ENCODE assay signal across 13 cellular contexts in the genomic region with DNA sequence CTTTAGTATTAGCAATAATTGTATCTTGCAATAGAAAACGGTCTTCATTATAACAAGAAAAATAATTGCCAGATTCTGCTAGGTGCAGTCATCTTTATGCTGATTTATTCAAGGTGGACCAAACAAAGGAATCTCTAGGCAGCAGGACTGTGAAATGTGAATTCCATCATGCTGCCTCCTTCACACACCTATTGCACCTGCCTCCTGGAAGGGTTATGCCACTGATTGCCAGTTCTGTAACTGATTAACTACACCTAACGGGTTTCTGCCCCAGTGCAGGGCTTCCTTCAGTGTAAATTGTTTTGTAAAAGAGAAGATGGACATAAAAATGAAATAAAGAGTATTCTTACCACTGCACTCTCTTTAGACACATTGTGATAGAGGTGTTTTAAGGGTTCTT.
A peak's percentile ranks its signal among the peaks of the same experiment; 100 is the strongest.
DNase-seq lines count a peak whose midpoint lies in the region; ATAC-seq, FAIRE-seq and TF ChIP-seq lines count a peak whose summit lies in the region.
"Had no signal": no experiment of that assay in that cellular context is flagged by ENCODE, and none has a peak within 500 bp of the region (broad histone marks: within the 10 kb centered on the region; RNA-seq: fewer than 3 reads in every experiment).

No MANE protein-coding gene starts in this region.

- peak overlapping the region; percentile 76 for H3K4me3 Mint-ChIP-seq in type B pancreatic cell
- H3K4me3 Mint-ChIP-seq: activated T-cell treated with anti-CD3 and anti-CD28 coated beads, Interleukin-2, amount 50 U/mL, for 4 hours; effector memory CD8-positive, alpha-beta T cell had no signal

- 49% methylated on average over 2 of the region's 2 CpGs for WGBS in SK-N-SH (ENCODE audit: low lambda C conversion rate)

- TF ChIP-seq EP300 in SK-N-SH (IDR thresholded peaks at IDR 0.05; ENCODE audit: borderline replicate concordance in 1 of 2, low read depth in 1 of 2, low read length in 1 of 2), result no peak

- H3K4me2 ChIP-seq in SK-N-SH (peak overlapping the region; percentile 71; the same call in 1 of the 2 replicates), fibroblast of lung (ENCODE audit: extremely low read depth, insufficient read depth, low read length) (peak overlapping the region; percentile 13)

- H3K4me1 ChIP-seq in SK-N-SH (ENCODE audit: control insufficient read depth in 1 of 2, insufficient read depth in 2 of 2, low read depth in 1 of 2, low read length in 1 of 2) (peaks cover 42 to 69% of the 10 kb centered on the region in 2 experiments), fibroblast of lung (ENCODE audit: control insufficient read depth, extremely low read depth, insufficient read depth, low read length) (peaks cover 44% of the 10 kb centered on the region), neutrophil (ENCODE audit: control insufficient read depth in 1 of 2, insufficient read depth in 1 of 2, low read depth in 1 of 2, low read length in 1 of 2) (peaks cover 27 to 39% of the 10 kb centered on the region in 2 experiments)
- H3K4me1 ChIP-seq: Caco-2 had no signal

- peak overlapping the region; percentile 10; the same call in 1 of the 2 replicates for H3K9ac ChIP-seq in SK-N-SH
- H3K9ac ChIP-seq in fibroblast of lung (ENCODE audit: insufficient read depth, low read length), result no peak overlapping the region

- no peak for DNase-seq in SK-N-SH
- DNase-seq in fibroblast of lung (ENCODE audit: low read depth in 2 of 2), result no peak
- no peak for DNase-seq in type B pancreatic cell (ENCODE audit: extremely low spot score, unreplicated experiment)
- no peak for DNase-seq in frontal cortex (ENCODE audit: low spot score in 2 of 2)
- no peak for DNase-seq in EL
- DNase-seq: activated T-cell treated with anti-CD3 and anti-CD28 coated beads, Interleukin-2, amount 50 U/mL, for 4 hours; effector memory CD8-positive, alpha-beta T cell; Karpas-422; NCI-H2029 had no signal

- TF ChIP-seq CTCF in SK-N-SH (IDR thresholded peaks at IDR 0.05), result no peak
- TF ChIP-seq CTCF in fibroblast of lung (conservative IDR thresholded peaks at IDR 0.05 in 1 of 2, IDR thresholded peaks at IDR 0.05 in 1 of 2; ENCODE audit: low read depth in 1 of 2, low read length in 2 of 2), result no peak
- no peak for TF ChIP-seq CTCF in neutrophil (IDR thresholded peaks at IDR 0.05)
- TF ChIP-seq CTCF in type B pancreatic cell (conservative IDR thresholded peaks at IDR 0.05), result no peak

- POLR2A ChIA-PET in SK-N-SH (lab: Yijun Ruan, JAX), result interaction anchor here (1.8 kb wide), 1 partner anchor 97 kb away, joined by 5 read pairs; no protein-coding TSS in a partner anchor

- FAIRE-seq in frontal cortex (lab: Jason Lieb, UNC), result no peak

- peak overlapping the region; percentile 22 for H3K27ac Mint-ChIP-seq in type B pancreatic cell

- H3K9me3 ChIP-seq in SK-N-SH (no peaks in the 10 kb centered on the region), fibroblast of lung (ENCODE audit: control insufficient read depth, insufficient read depth, low read depth, low read length) (no peaks in the 10 kb centered on the region), neutrophil (no peaks in the 10 kb centered on the region)
- H3K9me3 ChIP-seq: Caco-2 had no signal

- ATAC-seq in SK-N-SH treated with all-trans-retinoic acid at 6 μM for 48 hours, result no peak
- ATAC-seq in GM18907 (IDR thresholded peaks at IDR 0.05; ENCODE audit: unreplicated experiment), result no peak
- ATAC-seq: activated T-cell treated with anti-CD3 and anti-CD28 coated beads, Interleukin-2, amount 50 U/mL, for 4 hours; effector memory CD8-positive, alpha-beta T cell had no signal

- peak overlapping the region; percentile 3 to 50; a peak in 3 of 4 replicates for H3K4me3 ChIP-seq in SK-N-SH (ENCODE audit: low read depth in 2 of 2, low read length in 1 of 2)
- peak overlapping the region in 2 of 4 experiments; percentile 30 to 42 for H3K4me3 ChIP-seq in fibroblast of lung (replicated peaks in 1 of 4; ENCODE audit: control extremely low read depth in 1 of 4, insufficient read depth in 1 of 4, low read depth in 3 of 4, low read length in 4 of 4)
- no peak overlapping the region for H3K4me3 ChIP-seq in neutrophil (ENCODE audit: low read depth in 1 of 2, low read length in 1 of 2)

- TF ChIP-seq RAD21 in SK-N-SH (IDR thresholded peaks at IDR 0.05; ENCODE audit: low read length), result no peak

- H3K36me3 Mint-ChIP-seq in type B pancreatic cell, result peaks cover 6% of the 10 kb centered on the region

- H4K20me1 ChIP-seq in SK-N-SH (ENCODE audit: insufficient read depth), result peaks cover 13% of the 10 kb centered on the region; the same call in 1 of the 2 replicates
- H4K20me1 ChIP-seq in fibroblast of lung (ENCODE audit: control insufficient read depth, extremely low read depth, insufficient read depth, low read length), result no peaks in the 10 kb centered on the region

- peaks cover 67% of the 10 kb centered on the region for H3K4me1 Mint-ChIP-seq in type B pancreatic cell (ENCODE audit: unreplicated experiment)

- CTCF ChIA-PET in SK-N-SH (lab: Yijun Ruan, JAX), result interaction anchor here (0.6 to 1.3 kb wide), 5 partner anchors 9 to 787 kb away, joined by 3 read pairs; no protein-coding TSS in a partner anchor

- H2AFZ ChIP-seq in SK-N-SH (ENCODE audit: low read depth) (no peak overlapping the region), fibroblast of lung (ENCODE audit: low read length) (no peak overlapping the region)

- H3K36me3 ChIP-seq in SK-N-SH (replicated peaks in 1 of 2; ENCODE audit: control insufficient read depth in 1 of 2, insufficient read depth in 2 of 2, low read length in 1 of 2), result no peaks in the 10 kb centered on the region
- no peaks in the 10 kb centered on the region for H3K36me3 ChIP-seq in fibroblast of lung (ENCODE audit: control insufficient read depth, insufficient read depth, low read length)
- no peaks in the 10 kb centered on the region for H3K36me3 ChIP-seq in neutrophil

- H3K27me3 Mint-ChIP-seq in type B pancreatic cell, result no peaks in the 10 kb centered on the region
- H3K27me3 Mint-ChIP-seq: effector memory CD8-positive, alpha-beta T cell had no signal

- H3K79me2 ChIP-seq in SK-N-SH (ENCODE audit: insufficient read depth) (peaks cover 75% of the 10 kb centered on the region), fibroblast of lung (ENCODE audit: control insufficient read depth, insufficient read depth, low read length) (peaks cover 79% of the 10 kb centered on the region)

- H3F3A ChIP-seq in SK-N-SH (replicated peaks; ENCODE audit: insufficient read depth), result peaks cover 14% of the 10 kb centered on the region

- no peaks in the 10 kb centered on the region for H3K27me3 ChIP-seq in SK-N-SH (ENCODE audit: insufficient read depth)
- H3K27me3 ChIP-seq in fibroblast of lung (ENCODE audit: control insufficient read depth, insufficient read depth, low read length), result no peaks in the 10 kb centered on the region
- no peaks in the 10 kb centered on the region for H3K27me3 ChIP-seq in neutrophil

- peak overlapping the region; percentile 77 to 97 for H3K27ac ChIP-seq in SK-N-SH (ENCODE audit: low read depth in 2 of 2, low read length in 1 of 2)
- peak overlapping the region; percentile 59 for H3K27ac ChIP-seq in fibroblast of lung (ENCODE audit: insufficient read depth, low read length)
- H3K27ac ChIP-seq in neutrophil, result peak overlapping the region; percentile 4

- H3K9me3 Mint-ChIP-seq in type B pancreatic cell, result peaks cover 6% of the 10 kb centered on the region
- H3K9me3 Mint-ChIP-seq: activated T-cell treated with anti-CD3 and anti-CD28 coated beads, Interleukin-2, amount 50 U/mL, for 4 hours; effector memory CD8-positive, alpha-beta T cell had no signal

- H3K9me2 ChIP-seq in SK-N-SH, result no peaks in the 10 kb centered on the region

TF ChIP-seq in SK-N-SH, 30 proteins besides CTCF, POLR2A, EP300 and RAD21:
- TF ChIP-seq NFIC (IDR thresholded peaks at IDR 0.05; ENCODE audit: borderline replicate concordance) (no peak), MXI1 (IDR thresholded peaks at IDR 0.05; ENCODE audit: low read depth, low read length) (0 out of 2 replicates have a peak, but pooled peaks have one; percentile 2), RXRA (IDR thresholded peaks at IDR 0.05; ENCODE audit: borderline replicate concordance, low read depth) (no peak)

TF ChIP-seq in SK-N-SH treated with all-trans-retinoic acid at 6 μM for 48 hours, 23 proteins besides CTCF, POLR2A, EP300 and RAD21 (continues in another document):
- no peak for TF ChIP-seq POU6F1 (CRISPR knock-in tag; IDR thresholded peaks at IDR 0.05; ENCODE audit: borderline replicate concordance, low read depth)
- TF ChIP-seq TCF4 (CRISPR knock-in tag; IDR thresholded peaks at IDR 0.05; ENCODE audit: borderline replicate concordance), result no peak
- no peak for TF ChIP-seq ZFP3 (CRISPR knock-in tag; IDR thresholded peaks at IDR 0.05)
- no peak for TF ChIP-seq RARB (CRISPR knock-in tag; IDR thresholded peaks at IDR 0.05)
- no peak for TF ChIP-seq ARNTL (CRISPR knock-in tag; IDR thresholded peaks at IDR 0.05; ENCODE audit: borderline replicate concordance, low read depth)
- no peak for TF ChIP-seq OSR1 (CRISPR knock-in tag; IDR thresholded peaks at IDR 0.05)
- no peak for TF ChIP-seq ZNF8 (CRISPR knock-in tag; IDR thresholded peaks at IDR 0.05)
- no peak for TF ChIP-seq ZNF565 (CRISPR knock-in tag; conservative IDR thresholded peaks at IDR 0.05; ENCODE audit: low read depth)
- TF ChIP-seq, protein P1, sequence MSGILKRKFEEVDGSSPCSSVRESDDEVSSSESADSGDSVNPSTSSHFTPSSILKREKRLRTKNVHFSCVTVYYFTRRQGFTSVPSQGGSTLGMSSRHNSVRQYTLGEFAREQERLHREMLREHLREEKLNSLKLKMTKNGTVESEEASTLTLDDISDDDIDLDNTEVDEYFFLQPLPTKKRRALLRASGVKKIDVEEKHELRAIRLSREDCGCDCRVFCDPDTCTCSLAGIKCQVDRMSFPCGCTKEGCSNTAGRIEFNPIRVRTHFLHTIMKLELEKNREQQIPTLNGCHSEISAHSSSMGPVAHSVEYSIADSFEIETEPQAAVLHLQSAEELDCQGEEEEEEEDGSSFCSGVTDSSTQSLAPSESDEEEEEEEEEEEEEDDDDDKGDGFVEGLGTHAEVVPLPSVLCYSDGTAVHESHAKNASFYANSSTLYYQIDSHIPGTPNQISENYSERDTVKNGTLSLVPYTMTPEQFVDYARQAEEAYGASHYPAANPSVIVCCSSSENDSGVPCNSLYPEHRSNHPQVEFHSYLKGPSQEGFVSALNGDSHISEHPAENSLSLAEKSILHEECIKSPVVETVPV (CRISPR knock-in tag; IDR thresholded peaks at IDR 0.05), result no peak
- no peak for TF ChIP-seq ZC3H10 (CRISPR knock-in tag; IDR thresholded peaks at IDR 0.05)

Comparison
In these comparisons a context has a peak if more than half of its experiments do, and no peak if none do; other contexts are left out.
1. H3K27ac ChIP-seq: peak in every context shown above with its lines; median percentile 87 in SK-N-SH; 59 in fibroblast of lung; 4 in neutrophil.
2. H3K4me3 ChIP-seq: peak in SK-N-SH (2 of 2); none in neutrophil (0 of 2).